In the genomic region with DNA sequence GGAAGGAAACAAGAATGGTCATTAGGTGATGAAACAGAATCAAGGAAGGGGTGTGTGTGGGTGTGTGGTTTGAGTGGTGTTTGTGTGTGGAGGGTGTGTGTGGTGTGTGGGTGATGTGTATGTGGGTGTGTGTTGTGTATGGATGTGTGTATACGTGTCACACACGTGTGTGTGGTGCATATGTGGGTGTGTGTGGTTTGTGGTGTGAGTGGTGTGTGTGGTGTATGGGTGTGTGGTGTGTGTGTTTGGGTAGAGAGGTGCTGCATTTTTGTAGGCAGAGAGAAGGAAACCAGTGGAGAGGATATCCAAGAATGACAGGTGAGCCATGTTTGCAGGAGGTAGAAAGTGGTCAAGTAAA, we compare ENCODE assay signal across 8 cellular contexts. TPM values are rescaled to one million over a fixed set of nuclear protein-coding genes. Genes with fewer than 3 reads are reported as not detected.
DNase-seq lines count a peak whose midpoint lies in the region; ATAC-seq and TF ChIP-seq lines count a peak whose summit lies in the region.

No MANE protein-coding gene starts in this region.

- H3K27ac ChIP-seq in GM23248: peak overlapping the region; percentile 62; the same call in 1 of the 2 replicates
- H3K27ac ChIP-seq in SJSA1: 0 out of 2 replicates have a peak overlapping the region, but pooled peaks have one; percentile 81
- H3K27ac ChIP-seq in spleen: peak overlapping the region in 4 of 8 donors; percentile 90 to 94 (median 92)
- no peak overlapping the region for H3K27ac ChIP-seq in effector memory CD4-positive, alpha-beta T cell (ENCODE audit: insufficient read depth, low read length, poor library complexity, severe bottlenecking)

- peak overlapping the region; percentile 85 for H2AFZ ChIP-seq in GM23248

- H3K79me2 ChIP-seq in GM23248 (ENCODE audit: insufficient read depth): peaks cover 36% of the 10 kb centered on the region

- no peaks in the 10 kb centered on the region for H4K20me1 ChIP-seq in GM23248 (ENCODE audit: insufficient read depth)

- in situ Hi-C loops in GM23248 (cut with MboI): no loop called here

- H3K36me3 ChIP-seq in GM23248 (ENCODE audit: low read depth): no peaks in the 10 kb centered on the region; the same call in 1 of the 2 replicates
- peaks cover 3% of the 10 kb centered on the region; the same call in 1 of the 2 replicates for H3K36me3 ChIP-seq in SJSA1
- H3K36me3 ChIP-seq in endocrine pancreas (ENCODE audit: control insufficient read depth, insufficient read depth, low read length): no peaks in the 10 kb centered on the region
- peaks cover 0 to 18% (median 1%) of the 10 kb centered on the region in 6 donors for H3K36me3 ChIP-seq in spleen
- no peaks in the 10 kb centered on the region for H3K36me3 ChIP-seq in effector memory CD4-positive, alpha-beta T cell (ENCODE audit: control insufficient read depth, insufficient read depth, low read length)

- no peaks in the 10 kb centered on the region for H3K9me3 ChIP-seq in GM23248 (ENCODE audit: low read depth)
- H3K9me3 ChIP-seq in SJSA1 (replicated peaks): no peaks in the 10 kb centered on the region
- H3K9me3 ChIP-seq in endocrine pancreas (ENCODE audit: control insufficient read depth, low read length): no peaks in the 10 kb centered on the region
- H3K9me3 ChIP-seq in spleen: no peaks in the 10 kb centered on the region
- no peaks in the 10 kb centered on the region for H3K9me3 ChIP-seq in effector memory CD4-positive, alpha-beta T cell (ENCODE audit: control insufficient read depth, low read length)

- ATAC-seq in GM18502 (IDR thresholded peaks at IDR 0.05; ENCODE audit: poor library complexity, unreplicated experiment): no peak
- no peak for ATAC-seq in omental fat pad (ENCODE audit: low FRiP score)

- peaks cover 40% of the 10 kb centered on the region for H3F3A ChIP-seq in GM23248 (ENCODE audit: insufficient read depth)

- TF ChIP-seq POLR2A in spleen (IDR thresholded peaks at IDR 0.05): no peak

- TF ChIP-seq CTCF in spleen (IDR thresholded peaks at IDR 0.05 in 8 of 11, conservative IDR thresholded peaks at IDR 0.05 in 3 of 11) (no peak), omental fat pad (IDR thresholded peaks at IDR 0.05) (no peak)

- H3K9ac ChIP-seq in GM23248 (peak overlapping the region; percentile 81; the same call in 1 of the 2 replicates), endocrine pancreas (ENCODE audit: control insufficient read depth, insufficient read depth, low read length) (no peak overlapping the region)

- intact Hi-C loops in spleen (cut with DNase I; ENCODE audit: low total_unique reads): no loop called here

- H3K27me3 ChIP-seq in GM23248 (replicated peaks; ENCODE audit: insufficient read depth): no peaks in the 10 kb centered on the region
- H3K27me3 ChIP-seq in SJSA1 (replicated peaks): no peaks in the 10 kb centered on the region
- no peaks in the 10 kb centered on the region for H3K27me3 ChIP-seq in endocrine pancreas (ENCODE audit: control insufficient read depth, insufficient read depth, low read length)
- no peaks in the 10 kb centered on the region for H3K27me3 ChIP-seq in spleen (replicated peaks in 1 of 7)
- no peaks in the 10 kb centered on the region for H3K27me3 ChIP-seq in effector memory CD4-positive, alpha-beta T cell (replicated peaks; ENCODE audit: control insufficient read depth, insufficient read depth, low read length, poor library complexity, severe bottlenecking)

- H3K4me1 ChIP-seq in GM23248 (ENCODE audit: insufficient read depth) (peaks cover 12% of the 10 kb centered on the region), SJSA1 (replicated peaks) (peaks cover 17% of the 10 kb centered on the region), endocrine pancreas (ENCODE audit: control insufficient read depth, insufficient read depth, low read length) (peaks cover 10% of the 10 kb centered on the region), spleen (peaks cover 11 to 44% (median 27%) of the 10 kb centered on the region in 6 donors)
- H3K4me1 ChIP-seq in effector memory CD4-positive, alpha-beta T cell (ENCODE audit: control insufficient read depth, insufficient read depth, low read length, poor library complexity, severe bottlenecking): peaks cover 10% of the 10 kb centered on the region

- H3K4me3 ChIP-seq in GM23248: peak overlapping the region; percentile 93
- no peak overlapping the region; the same call in 1 of the 2 replicates for H3K4me3 ChIP-seq in SJSA1
- H3K4me3 ChIP-seq in endocrine pancreas (ENCODE audit: control insufficient read depth, insufficient read depth, low read length): peak overlapping the region; percentile 77
- H3K4me3 ChIP-seq in spleen: peak overlapping the region in 7 of 8 donors; percentile 73 to 99 (median 97)
- H3K4me3 ChIP-seq in effector memory CD4-positive, alpha-beta T cell (ENCODE audit: insufficient read depth, low read depth, low read length, poor library complexity, severe bottlenecking): no peak overlapping the region

- DNase-seq in GM23248 (no peak), SJSA1 (ENCODE audit: low read depth in 1 of 2, low spot score in 2 of 2) (peak in 1 of 2 experiments; percentile 6), spleen (no peak), SK-N-DZ (ENCODE audit: low spot score) (no peak), omental fat pad (ENCODE audit: low spot score) (no peak)
- DNase-seq in effector memory CD4-positive, alpha-beta T cell: no peak

- H3K9me2 ChIP-seq in GM23248 (ENCODE audit: insufficient read depth): no peaks in the 10 kb centered on the region

- H3K4me2 ChIP-seq in GM23248 (ENCODE audit: unreplicated experiment): peak overlapping the region; percentile 79

- WGBS in GM23248 (ENCODE audit: low coverage in 1 of 2, low lambda C conversion rate in 2 of 2, missing lambda C conversion rate in 2 of 2), 2 experiments: 48 to 52% methylated on average over 2 of the region's 2 CpGs
- 24 to 43% (median 31%) methylated on average over 2 of the region's 2 CpGs for WGBS in spleen, 5 donors

RNA-seq across cellular contexts. Expression of a gene that starts 1.1 kb away (rescaled TPM):
- total RNA-seq in GM23248 (2014; rRNA removed; shearing (Covaris generic)): 19.0 and 21.5 TPM in 2 replicates
- polyA plus RNA-seq in GM23248 (2016; fragmentation: Nextera tagmentation; extraction: Ambion mirVana) (7.4 and 7.6 TPM in 2 replicates), spleen (10 to 100 TPM; 13.8 to 26.5 (median 14.3) TPM)
- total RNA-seq in SJSA1 (2014; rRNA removed; shearing (Covaris generic)): 35.9 and 37.2 TPM in 2 replicates
- total RNA-seq in spleen (10 to 100 TPM; 28.2 to 41.8 (median 33.4) TPM), omental fat pad (10 to 100 TPM; 13.3 to 29.6 (median 15.6) TPM)
- 33.2 and 34.3 TPM in 2 replicates for polyA plus RNA-seq in SK-N-DZ (2014; cell fraction: cytosol; rRNA removed)
- polyA plus RNA-seq in SK-N-DZ (2014; cell fraction: nucleus; rRNA removed): 26.7 and 34.7 TPM in 2 replicates

RNA-seq across cellular contexts. Expression of a gene that starts 42.3 kb away (rescaled TPM):
- 30.2 and 36.5 TPM in 2 replicates for total RNA-seq in GM23248 (2014; rRNA removed; shearing (Covaris generic))
- 49.5 and 49.7 TPM in 2 replicates for polyA plus RNA-seq in GM23248 (2016; fragmentation: Nextera tagmentation; extraction: Ambion mirVana)
- total RNA-seq in SJSA1 (2014; rRNA removed; shearing (Covaris generic)): 39.5 and 61.2 TPM in 2 replicates
- total RNA-seq in spleen: 10 to 100 TPM; 27.3 to 52.9 (median 34.8) TPM
- 10 to 100 TPM; 16.9 to 17.8 (median 17.3) TPM for polyA plus RNA-seq in spleen
- 23.4 and 31.9 TPM in 2 replicates for polyA plus RNA-seq in SK-N-DZ (2014; cell fraction: cytosol; rRNA removed)
- polyA plus RNA-seq in SK-N-DZ (2014; cell fraction: nucleus; rRNA removed): 23.3 and 28.1 TPM in 2 replicates
- total RNA-seq in omental fat pad: 100 to 1,000 TPM in 1 of 4 donors, 10 to 100 TPM in 3; 28.4 to 102 (median 48.6) TPM

Comparison
In these comparisons a context has a peak if more than half of its experiments do, and no peak if none do; other contexts are left out.
1. H3K4me3 ChIP-seq: peak in GM23248 (single experiment), endocrine pancreas (single experiment) and spleen (7 of 8); none in SJSA1 (single experiment) and effector memory CD4-positive, alpha-beta T cell (single experiment).